Comparison of ENCODE assay signal across 1 cellular context in the genomic region with DNA sequence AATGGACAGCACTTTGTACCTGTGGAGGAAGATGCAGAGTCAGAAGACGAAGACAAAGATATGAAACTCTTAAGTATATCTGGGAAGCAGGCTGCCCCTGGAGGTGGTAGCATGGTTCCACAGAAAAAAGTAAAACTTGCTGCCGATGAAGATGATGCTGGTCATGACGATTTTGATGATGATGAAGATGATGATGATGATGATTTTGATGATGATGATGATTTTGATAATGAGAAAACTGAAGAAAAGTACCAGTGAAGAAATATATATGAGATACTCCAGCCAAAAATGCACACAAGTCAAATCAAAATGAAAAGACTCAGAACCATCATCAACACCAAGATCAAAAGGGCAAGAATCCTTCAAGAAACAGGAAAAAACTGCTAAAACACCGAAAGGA.
TF ChIP-seq lines count a peak whose summit lies in the region.

No MANE protein-coding gene starts in this region.

TF ChIP-seq in HepG2, 621 proteins besides CTCF, POLR2A, EP300 and RAD21 (continued from another document):
- TF ChIP-seq ZNF318 (CRISPR knock-in tag; IDR thresholded peaks at IDR 0.05), result no peak
- peak; percentile 69 for TF ChIP-seq MAFF (IDR thresholded peaks at IDR 0.05; ENCODE audit: low read depth, low read length)
- TF ChIP-seq, protein P1, sequence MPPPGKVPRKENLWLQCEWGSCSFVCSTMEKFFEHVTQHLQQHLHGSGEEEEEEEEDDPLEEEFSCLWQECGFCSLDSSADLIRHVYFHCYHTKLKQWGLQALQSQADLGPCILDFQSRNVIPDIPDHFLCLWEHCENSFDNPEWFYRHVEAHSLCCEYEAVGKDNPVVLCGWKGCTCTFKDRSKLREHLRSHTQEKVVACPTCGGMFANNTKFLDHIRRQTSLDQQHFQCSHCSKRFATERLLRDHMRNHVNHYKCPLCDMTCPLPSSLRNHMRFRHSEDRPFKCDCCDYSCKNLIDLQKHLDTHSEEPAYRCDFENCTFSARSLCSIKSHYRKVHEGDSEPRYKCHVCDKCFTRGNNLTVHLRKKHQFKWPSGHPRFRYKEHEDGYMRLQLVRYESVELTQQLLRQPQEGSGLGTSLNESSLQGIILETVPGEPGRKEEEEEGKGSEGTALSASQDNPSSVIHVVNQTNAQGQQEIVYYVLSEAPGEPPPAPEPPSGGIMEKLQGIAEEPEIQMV (CRISPR knock-in tag; IDR thresholded peaks at IDR 0.05; ENCODE audit: low read depth), result no peak
- TF ChIP-seq ZNF367 (CRISPR knock-in tag; IDR thresholded peaks at IDR 0.05; ENCODE audit: borderline replicate concordance), result no peak
- no peak for TF ChIP-seq ZNF777 (CRISPR knock-in tag; IDR thresholded peaks at IDR 0.05)
- TF ChIP-seq MTA3 (CRISPR knock-in tag; IDR thresholded peaks at IDR 0.05), result no peak
TF ChIP-seq in HepG2: peak in this region for 3.
